ENCODE assay signal across 8 cellular contexts in the genomic region with DNA sequence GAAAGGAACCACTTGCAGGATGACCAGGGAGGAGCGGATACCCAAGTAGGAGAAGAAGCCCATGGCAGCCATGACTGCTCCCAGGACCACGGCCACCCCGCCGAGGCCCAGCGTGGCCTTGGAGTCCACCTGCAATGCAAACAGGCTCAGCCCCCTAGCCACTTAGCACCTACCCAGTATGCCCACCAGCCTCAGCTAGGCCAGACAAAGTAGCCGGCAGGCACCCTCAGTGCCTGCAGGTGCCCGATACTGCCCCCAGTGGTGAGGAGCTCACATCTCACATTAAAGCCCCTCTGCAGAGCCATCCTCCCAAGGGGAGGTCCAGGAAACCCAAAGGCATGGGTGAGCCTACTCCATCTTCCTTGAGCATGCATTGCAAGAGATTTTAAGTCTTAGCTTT. TPM values are rescaled to one million over a fixed set of nuclear protein-coding genes. Genes with fewer than 3 reads are reported as not detected.
A peak's percentile ranks its signal among the peaks of the same experiment; 100 is the strongest.
DNase-seq lines count a peak whose midpoint lies in the region; ATAC-seq lines count a peak whose summit lies in the region.

No MANE protein-coding gene starts in this region.

- no peaks in the 10 kb centered on the region for H3K9me3 Mint-ChIP-seq in activated naive CD4-positive, alpha-beta T cell treated with anti-CD3 and anti-CD28 coated beads for 36 hours

- H3K4me1 Mint-ChIP-seq in activated naive CD4-positive, alpha-beta T cell treated with anti-CD3 and anti-CD28 coated beads for 36 hours (ENCODE audit: low read depth): no peaks in the 10 kb centered on the region

- DNase-seq in NCI-H1436 (lab: John Stamatoyannopoulos, UW): peak; percentile 56
- no peak for DNase-seq in NCI-H1436 treated with DMSO at 0.1 percent for 48 hours (lab: John Stamatoyannopoulos, UW)
- DNase-seq in HT-29 (ENCODE audit: low spot score): peak; percentile 65
- DNase-seq in SHP77 treated with DMSO at 0.1 percent for 48 hours (lab: John Stamatoyannopoulos, UW): peak; percentile 49
- DNase-seq in activated naive CD4-positive, alpha-beta T cell treated with anti-CD3 and anti-CD28 coated beads for 36 hours: peak; percentile 57
- peak; percentile 5 for DNase-seq in inferior parietal cortex (ENCODE audit: extremely low spot score)
- peak; percentile 75 for DNase-seq in stimulated activated CD8-positive, alpha-beta memory T cell treated with anti-CD3 and anti-CD28 coated beads, Interleukin-4, amount 100 ng/mL, for 48 hours

- H3K27ac Mint-ChIP-seq in activated naive CD4-positive, alpha-beta T cell treated with anti-CD3 and anti-CD28 coated beads for 36 hours: no peak overlapping the region

- CTCF ChIA-PET in activated naive CD4-positive, alpha-beta T cell treated with anti-CD3 and anti-CD28 coated beads for 36 hours (lab: Charles Lee): interaction anchor here (0.7 to 2.8 kb wide), 14 partner anchors 10 to 422 kb away, joined by 3 to 18 read pairs (median 4); partner anchors contain the start of gene NUDCD3

- no peak overlapping the region for H3K4me3 Mint-ChIP-seq in activated naive CD4-positive, alpha-beta T cell treated with anti-CD3 and anti-CD28 coated beads for 36 hours

- no peak for ATAC-seq in HG02763 (IDR thresholded peaks at IDR 0.05; ENCODE audit: unreplicated experiment)

- H3K27me3 Mint-ChIP-seq in activated naive CD4-positive, alpha-beta T cell treated with anti-CD3 and anti-CD28 coated beads for 36 hours (ENCODE audit: low read depth): no peaks in the 10 kb centered on the region

- intact Hi-C loops in activated naive CD4-positive, alpha-beta T cell treated with anti-CD3 and anti-CD28 coated beads for 36 hours (cut with micrococcal nuclease): no loop called here

- H3K36me3 Mint-ChIP-seq in activated naive CD4-positive, alpha-beta T cell treated with anti-CD3 and anti-CD28 coated beads for 36 hours (ENCODE audit: low read depth): no peaks in the 10 kb centered on the region

RNA-seq across cellular contexts. Expression of gene NPC1L1, which starts 6.6 kb away (rescaled TPM):
- 0.13 and 0.31 TPM in 2 replicates for total RNA-seq in HT-29 (2014; rRNA removed; shearing (Covaris generic))
- total RNA-seq in activated naive CD4-positive, alpha-beta T cell treated with anti-CD3 and anti-CD28 coated beads for 36 hours: not detected

RNA-seq across cellular contexts. Expression of gene DDX56, which starts 39.2 kb away (rescaled TPM):
- 147 and 164 TPM in 2 replicates for total RNA-seq in HT-29 (2014; rRNA removed; shearing (Covaris generic))
- 10 to 100 TPM; 65.8 to 74.0 TPM for total RNA-seq in activated naive CD4-positive, alpha-beta T cell treated with anti-CD3 and anti-CD28 coated beads for 36 hours

RNA-seq across cellular contexts. Expression of gene NUDCD3, which starts 44.0 kb away (rescaled TPM):
- total RNA-seq in HT-29 (2014; rRNA removed; shearing (Covaris generic)): 47.7 and 53.4 TPM in 2 replicates
- total RNA-seq in activated naive CD4-positive, alpha-beta T cell treated with anti-CD3 and anti-CD28 coated beads for 36 hours: 10 to 100 TPM; 81.1 to 81.8 TPM

RNA-seq across cellular contexts. Expression of gene TMED4, which starts 47.5 kb away (rescaled TPM):
- total RNA-seq in HT-29 (2014; rRNA removed; shearing (Covaris generic)): 119 and 134 TPM in 2 replicates
- 10 to 100 TPM; 77.3 to 81.8 TPM for total RNA-seq in activated naive CD4-positive, alpha-beta T cell treated with anti-CD3 and anti-CD28 coated beads for 36 hours
